15 cellular contexts compared by ENCODE assay signal in genomic region chr19:33470686-33471085, GRCh38.
"Had no signal": no experiment of that assay in that cellular context is flagged by ENCODE, and none has a peak within 500 bp of the region (broad histone marks: within the 10 kb centered on the region; RNA-seq: fewer than 3 reads in every experiment).

No MANE protein-coding gene starts in this region.

- H3K27me3 Mint-ChIP-seq: activated CD4-positive, alpha-beta T cell treated with anti-CD3 and anti-CD28 coated beads, Interleukin-2, amount 10 ng/mL, durations not matched to agents 7 days and 5 days; activated naive CD8-positive, alpha-beta T cell treated with anti-CD3 and anti-CD28 coated beads, Interleukin-2, amount 10 ng/mL, durations not matched to agents 7 days and 5 days; brain; central memory CD8-positive, alpha-beta T cell; naive thymus-derived CD4-positive, alpha-beta T cell had no signal

- H3K4me1 Mint-ChIP-seq: immature natural killer cell had no signal

- H3K4me3 Mint-ChIP-seq: activated CD4-positive, alpha-beta T cell treated with anti-CD3 and anti-CD28 coated beads, Interleukin-2, amount 10 ng/mL, durations not matched to agents 7 days and 5 days; activated CD8-positive, alpha-beta T cell treated with anti-CD3 and anti-CD28 coated beads, Interleukin-2, amount 10 ng/mL, durations not matched to agents 7 days and 5 days; activated naive CD8-positive, alpha-beta T cell treated with anti-CD3 and anti-CD28 coated beads, Interleukin-2, amount 10 ng/mL, durations not matched to agents 7 days and 5 days; brain; central memory CD8-positive, alpha-beta T cell; immature natural killer cell; naive thymus-derived CD4-positive, alpha-beta T cell; neural progenitor cell had no signal

- ATAC-seq: activated CD4-positive, CD25-positive, alpha-beta regulatory T cell treated with anti-CD3 and anti-CD28 coated beads, Interleukin-2, amount 50 U/mL, for 24 hours; activated CD8-positive, alpha-beta T cell treated with anti-CD3 and anti-CD28 coated beads, Interleukin-2, amount 10 ng/mL, durations not matched to agents 7 days and 5 days; naive thymus-derived CD4-positive, alpha-beta T cell; pancreas had no signal

- H3K9me3 Mint-ChIP-seq: activated CD4-positive, alpha-beta T cell treated with anti-CD3 and anti-CD28 coated beads, Interleukin-2, amount 10 ng/mL, durations not matched to agents 7 days and 5 days; activated naive CD8-positive, alpha-beta T cell treated with anti-CD3 and anti-CD28 coated beads, Interleukin-2, amount 10 ng/mL, durations not matched to agents 7 days and 5 days; brain; central memory CD8-positive, alpha-beta T cell; immature natural killer cell; naive thymus-derived CD4-positive, alpha-beta T cell; neural progenitor cell had no signal

- FAIRE-seq: pancreas had no signal

- H3K27ac Mint-ChIP-seq: activated CD4-positive, alpha-beta T cell treated with anti-CD3 and anti-CD28 coated beads, Interleukin-2, amount 10 ng/mL, durations not matched to agents 7 days and 5 days; activated CD8-positive, alpha-beta T cell treated with anti-CD3 and anti-CD28 coated beads, Interleukin-2, amount 10 ng/mL, durations not matched to agents 7 days and 5 days; activated naive CD8-positive, alpha-beta T cell treated with anti-CD3 and anti-CD28 coated beads, Interleukin-2, amount 10 ng/mL, durations not matched to agents 7 days and 5 days; neural progenitor cell had no signal

- DNase-seq: activated CD4-positive, alpha-beta T cell treated with anti-CD3 and anti-CD28 coated beads, Interleukin-2, amount 10 ng/mL, durations not matched to agents 7 days and 5 days; activated CD8-positive, alpha-beta T cell treated with anti-CD3 and anti-CD28 coated beads, Interleukin-2, amount 10 ng/mL, durations not matched to agents 7 days and 5 days; activated naive CD4-positive, alpha-beta T cell; activated naive CD8-positive, alpha-beta T cell treated with anti-CD3 and anti-CD28 coated beads, Interleukin-2, amount 10 ng/mL, durations not matched to agents 7 days and 5 days; immature natural killer cell; mesenchymal stem cell; naive thymus-derived CD4-positive, alpha-beta T cell; sigmoid colon; stimulated activated CD4-positive, alpha-beta T cell treated with anti-CD3 and anti-CD28 coated beads, Interleukin-4, amount 100 ng/mL, for 4 hours; stimulated activated naive CD4-positive, alpha-beta T cell had no signal

- H3K36me3 Mint-ChIP-seq: activated naive CD8-positive, alpha-beta T cell treated with anti-CD3 and anti-CD28 coated beads, Interleukin-2, amount 10 ng/mL, durations not matched to agents 7 days and 5 days; neural progenitor cell had no signal
